Comparison of ENCODE assay signal across 8 cellular contexts in genomic region chr19:58009666-58010301, GRCh38. TPM values are rescaled to one million over a fixed set of nuclear protein-coding genes. Genes with fewer than 3 reads are reported as not detected.
DNase-seq lines count a peak whose midpoint lies in the region; ATAC-seq and TF ChIP-seq lines count a peak whose summit lies in the region.

No MANE protein-coding gene starts in this region.

- peak; percentile 57 for DNase-seq in NCI-H2029 (lab: John Stamatoyannopoulos, UW)
- DNase-seq in activated CD4-positive, alpha-beta T cell treated with anti-CD3 and anti-CD28 coated beads, Interleukin-2, amount 10 ng/mL, durations not matched to agents 7 days and 5 days, result peak; percentile 76
- DNase-seq in ecto neural progenitor cell (ENCODE audit: low spot score), result peak; percentile 79
- peak; percentile 88 to 94 for DNase-seq in left lung
- DNase-seq in stimulated activated CD4-positive, alpha-beta T cell treated with anti-CD3 and anti-CD28 coated beads, Interleukin-4, amount 100 ng/mL, for 48 hours (ENCODE audit: low read depth in 2 of 2), result peak; percentile 26 to 56
- DNase-seq in A172 (ENCODE audit: low spot score), result no peak

- intact Hi-C loops in left lung (cut with DNase I), result no loop called here

- peaks cover 37% of the 10 kb centered on the region for H3K36me3 Mint-ChIP-seq in activated CD4-positive, alpha-beta T cell treated with anti-CD3 and anti-CD28 coated beads, Interleukin-2, amount 10 ng/mL, durations not matched to agents 7 days and 5 days (ENCODE audit: low read depth)

- peaks cover 0 to 27% of the 10 kb centered on the region in 2 donors for H3K36me3 ChIP-seq in left lung

- peaks cover 0 to 3% of the 10 kb centered on the region in 2 donors for H3K27me3 ChIP-seq in left lung

- peaks cover 0 to 2% of the 10 kb centered on the region in 2 donors for H3K4me1 ChIP-seq in left lung

- peak overlapping the region; percentile 83 for H3K27ac Mint-ChIP-seq in activated CD4-positive, alpha-beta T cell treated with anti-CD3 and anti-CD28 coated beads, Interleukin-2, amount 10 ng/mL, durations not matched to agents 7 days and 5 days

- H3K27ac ChIP-seq in left lung, result peak overlapping the region; percentile 19 to 68

- peak overlapping the region; percentile 74 for H3K4me3 Mint-ChIP-seq in activated CD4-positive, alpha-beta T cell treated with anti-CD3 and anti-CD28 coated beads, Interleukin-2, amount 10 ng/mL, durations not matched to agents 7 days and 5 days

- CTCF ChIA-PET in activated CD4-positive, alpha-beta T cell treated with anti-CD3 and anti-CD28 coated beads, Interleukin-2, amount 10 ng/mL, durations not matched to agents 7 days and 5 days (lab: Charles Lee), result no interaction called here

- TF ChIP-seq CTCF in left lung (IDR thresholded peaks at IDR 0.05), result no peak

- peaks cover 14% of the 10 kb centered on the region for H3K4me1 Mint-ChIP-seq in activated CD4-positive, alpha-beta T cell treated with anti-CD3 and anti-CD28 coated beads, Interleukin-2, amount 10 ng/mL, durations not matched to agents 7 days and 5 days

- peaks cover 0 to 82% of the 10 kb centered on the region in 2 donors for H3K9me3 ChIP-seq in left lung

- H3K4me3 ChIP-seq in left lung, result peak overlapping the region; percentile 41 to 46

- ATAC-seq in GM18909 (IDR thresholded peaks at IDR 0.05; ENCODE audit: poor library complexity, unreplicated experiment) (peak; percentile 44), left lung (peak; percentile 97), HG02642 (IDR thresholded peaks at IDR 0.05; ENCODE audit: poor library complexity, unreplicated experiment) (no peak)

- H3K9me3 Mint-ChIP-seq in activated CD4-positive, alpha-beta T cell treated with anti-CD3 and anti-CD28 coated beads, Interleukin-2, amount 10 ng/mL, durations not matched to agents 7 days and 5 days, result peaks cover 58% of the 10 kb centered on the region

- H3K27me3 Mint-ChIP-seq in activated CD4-positive, alpha-beta T cell treated with anti-CD3 and anti-CD28 coated beads, Interleukin-2, amount 10 ng/mL, durations not matched to agents 7 days and 5 days, result no peaks in the 10 kb centered on the region

- POLR2A ChIA-PET in activated CD4-positive, alpha-beta T cell treated with anti-CD3 and anti-CD28 coated beads, Interleukin-2, amount 10 ng/mL, durations not matched to agents 7 days and 5 days (lab: Charles Lee), result no interaction called here

RNA-seq across cellular contexts. Expression of gene ZNF606, which starts 7.2 kb away (rescaled TPM):
- 10 to 100 TPM; 11.1 to 15.3 TPM for total RNA-seq in activated CD4-positive, alpha-beta T cell treated with anti-CD3 and anti-CD28 coated beads, Interleukin-2, amount 10 ng/mL, durations not matched to agents 7 days and 5 days
- total RNA-seq in left lung, result 10 to 100 TPM; 11.4 to 13.3 TPM
- 0.07 TPM in 1 of 2 replicates, not detected in the other for total RNA-seq in A172 (2014; rRNA removed; shearing (Covaris generic))

RNA-seq across cellular contexts. Expression of gene ZSCAN1, which starts 24.0 kb away (rescaled TPM):
- not detected for total RNA-seq in activated CD4-positive, alpha-beta T cell treated with anti-CD3 and anti-CD28 coated beads, Interleukin-2, amount 10 ng/mL, durations not matched to agents 7 days and 5 days
- total RNA-seq in left lung, result under 1 TPM in 1 of 2 donors, not detected in 1; 0.47 TPM
- not detected in 2 replicates for total RNA-seq in A172 (2014; rRNA removed; shearing (Covaris generic))

RNA-seq across cellular contexts. Expression of gene C19orf18, which starts 35.5 kb away (rescaled TPM):
- total RNA-seq in activated CD4-positive, alpha-beta T cell treated with anti-CD3 and anti-CD28 coated beads, Interleukin-2, amount 10 ng/mL, durations not matched to agents 7 days and 5 days, result under 1 TPM; 0.37 to 0.82 TPM
- 1 to 10 TPM in 1 of 2 donors, under 1 TPM in 1; 0.55 to 1.6 TPM for total RNA-seq in left lung
- not detected in 2 replicates for total RNA-seq in A172 (2014; rRNA removed; shearing (Covaris generic))

RNA-seq across cellular contexts. Expression of gene ZNF135, which starts 49.3 kb away (rescaled TPM):
- 1 to 10 TPM in 1 of 2 experiments, under 1 TPM in 1; 0.77 to 1.1 TPM for total RNA-seq in activated CD4-positive, alpha-beta T cell treated with anti-CD3 and anti-CD28 coated beads, Interleukin-2, amount 10 ng/mL, durations not matched to agents 7 days and 5 days
- total RNA-seq in left lung, result 1 to 10 TPM; 3.3 to 4.9 TPM
- not detected in 2 replicates for total RNA-seq in A172 (2014; rRNA removed; shearing (Covaris generic))

Comparison
In these comparisons a context has a peak if more than half of its experiments do, and no peak if none do; other contexts are left out.
1. RNA of gene ZNF606, which starts 7.2 kb away (total RNA-seq): 11.1 to 15.3 TPM in activated CD4-positive, alpha-beta T cell treated with anti-CD3 and anti-CD28 coated beads, Interleukin-2, amount 10 ng/mL, durations not matched to agents 7 days and 5 days and 11.4 to 13.3 TPM in left lung; 0.07 TPM in A172; every median in the first group is over 10 times any median in the second.